Comparison of ENCODE assay signal across 10 cellular contexts in the genomic region with DNA sequence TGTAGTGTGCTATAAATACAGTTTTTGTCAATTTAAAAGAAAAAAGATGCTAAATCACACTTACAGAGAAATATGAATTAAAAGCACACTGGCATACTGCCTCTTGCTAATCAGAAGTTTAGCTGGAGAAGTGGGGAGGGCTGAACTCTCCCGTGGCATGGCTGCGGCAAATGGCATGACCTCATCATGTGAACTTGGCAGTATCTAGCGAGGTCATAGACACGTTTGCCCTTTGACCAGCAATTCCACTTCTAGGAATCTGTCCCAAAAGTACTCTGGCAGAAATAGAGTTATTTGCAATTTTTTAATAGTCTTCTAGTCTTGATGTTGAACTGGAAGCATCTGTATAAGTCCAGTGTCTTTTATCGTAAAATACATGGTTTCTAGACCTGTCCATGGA. TPM values are rescaled to one million over a fixed set of nuclear protein-coding genes. Genes with fewer than 3 reads are reported as not detected.
"Had no signal": no experiment of that assay in that cellular context is flagged by ENCODE, and none has a peak within 500 bp of the region (broad histone marks: within the 10 kb centered on the region; RNA-seq: fewer than 3 reads in every experiment).

No MANE protein-coding gene starts in this region.

- H3K9ac ChIP-seq: GM23248 had no signal

- H3K27ac ChIP-seq: GM23248 had no signal

- H3K4me2 ChIP-seq: GM23338 had no signal

- H3K4me1 ChIP-seq: HAP-1 had no signal

- H2AFZ ChIP-seq: GM23248, GM23338 had no signal

- H3K36me3 ChIP-seq: HAP-1 had no signal

- FAIRE-seq: H1 had no signal

- H3K4me3 ChIP-seq: GM23248, GM23338, HAP-1 had no signal

- ATAC-seq: GM23338, HCT116 had no signal

- DNase-seq: GM23248, GOT3, H7, H9, HCEC 1CT, HFFc6 had no signal

RNA-seq across cellular contexts. Expression of gene MCF2L, which starts 42.0 kb away (rescaled TPM):
- total RNA-seq: GM23248, HFFc6 had no signal
- polyA plus RNA-seq: GM23248 had no signal
